8 cellular contexts compared by ENCODE assay signal in genomic region chr2:72916743-72917137, GRCh38. TPM values are rescaled to one million over a fixed set of nuclear protein-coding genes. Genes with fewer than 3 reads are reported as not detected.
DNase-seq lines count a peak whose midpoint lies in the region; ATAC-seq and TF ChIP-seq lines count a peak whose summit lies in the region.

No MANE protein-coding gene starts in this region.

- H3K36me3 ChIP-seq in thyroid gland: no peaks in the 10 kb centered on the region

- peak overlapping the region in 2 of 3 donors; percentile 6 to 33 for H3K4me3 ChIP-seq in thyroid gland (replicated peaks in 1 of 3)

- H3K27me3 Mint-ChIP-seq in T-cell: peaks cover 53 to 78% of the 10 kb centered on the region in 2 donors

- peaks cover 69% of the 10 kb centered on the region for H3K27me3 ChIP-seq in thyroid gland

- no peak for TF ChIP-seq POLR2A in thyroid gland (IDR thresholded peaks at IDR 0.05)

- no peaks in the 10 kb centered on the region for H3K36me3 Mint-ChIP-seq in T-cell

- ATAC-seq in Right ventricle myocardium superior (ENCODE audit: poor library complexity) (peak; percentile 8), T-cell (replicated peaks in 1 of 4) (no peak)

- CTCF ChIA-PET in T-cell (lab: Charles Lee): no interaction called here

- H3K27ac Mint-ChIP-seq in T-cell: no peak overlapping the region

- H3K27ac ChIP-seq in thyroid gland: no peak overlapping the region

- WGBS in thyroid gland, 2 donors: 5 to 7% methylated on average over 8 to 10 of the region's 29 CpGs

- H3K9me3 ChIP-seq in thyroid gland: no peaks in the 10 kb centered on the region

- TF ChIP-seq CTCF in thyroid gland (IDR thresholded peaks at IDR 0.05): no peak

- H3K4me1 Mint-ChIP-seq in T-cell: peaks cover 35 to 44% (median 36%) of the 10 kb centered on the region in 3 donors

- no peak for DNase-seq in Right ventricle myocardium superior
- no peak for DNase-seq in cardiac septum (ENCODE audit: low spot score)
- DNase-seq in T-cell: peak in 1 of 34 experiments; percentile 23
- peak; percentile 60 for DNase-seq in islet precursor cell
- no peak for DNase-seq in thyroid gland
- no peak for DNase-seq in DMS153 treated with DMSO at 0.1 percent for 48 hours (lab: John Stamatoyannopoulos, UW; ENCODE audit: unreplicated experiment)
- DNase-seq in SIG-M5 treated with dmso at 0.1 percent for 504 hours (lab: John Stamatoyannopoulos, UW; ENCODE audit: unreplicated experiment): no peak
- no peak for DNase-seq in SHP77 treated with DMSO at 0.1 percent for 48 hours (lab: John Stamatoyannopoulos, UW)

- intact Hi-C loops in Right ventricle myocardium superior (cut with DNase I): no loop called here
- intact Hi-C loops in cardiac septum (cut with DNase I): no loop called here
- intact Hi-C loops in thyroid gland (cut with DNase I): no loop called here

- H3K4me3 Mint-ChIP-seq in T-cell: peak overlapping the region; percentile 73 to 88 (median 76)

- H3K4me1 ChIP-seq in thyroid gland: peaks cover 38 to 51% of the 10 kb centered on the region in 2 donors

- no peaks in the 10 kb centered on the region for H3K9me3 Mint-ChIP-seq in T-cell

- POLR2A ChIA-PET in T-cell (lab: Charles Lee): no interaction called here

RNA-seq across cellular contexts. Expression of gene EMX1, which starts 0.6 kb away (rescaled TPM):
- total RNA-seq in Right ventricle myocardium superior (not detected), cardiac septum (not detected), T-cell (not detected), thyroid gland (under 1 TPM in 1 of 4 donors, not detected in 3; 0.22 TPM)

RNA-seq across cellular contexts. Expression of gene SPR, which starts 29.5 kb away (rescaled TPM):
- total RNA-seq in Right ventricle myocardium superior: 53.9 TPM
- total RNA-seq in cardiac septum: 35.4 TPM
- total RNA-seq in T-cell: under 1 TPM in 3 of 5 donors, not detected in 2; 0.35 to 0.58 (median 0.39) TPM
- 10 to 100 TPM; 29.4 to 83.0 (median 55.9) TPM for total RNA-seq in thyroid gland

Comparison
In these comparisons a context has a peak if more than half of its experiments do, and no peak if none do; other contexts are left out.
1. RNA of gene SPR, which starts 29.5 kb away (total RNA-seq): 29.4 to 83.0 TPM in thyroid gland, 53.9 TPM in Right ventricle myocardium superior (single experiment) and 35.4 TPM in cardiac septum (single experiment); 0.35 to 0.58 TPM in T-cell; every median in the first group is over 10 times any median in the second.